In the genomic region with DNA sequence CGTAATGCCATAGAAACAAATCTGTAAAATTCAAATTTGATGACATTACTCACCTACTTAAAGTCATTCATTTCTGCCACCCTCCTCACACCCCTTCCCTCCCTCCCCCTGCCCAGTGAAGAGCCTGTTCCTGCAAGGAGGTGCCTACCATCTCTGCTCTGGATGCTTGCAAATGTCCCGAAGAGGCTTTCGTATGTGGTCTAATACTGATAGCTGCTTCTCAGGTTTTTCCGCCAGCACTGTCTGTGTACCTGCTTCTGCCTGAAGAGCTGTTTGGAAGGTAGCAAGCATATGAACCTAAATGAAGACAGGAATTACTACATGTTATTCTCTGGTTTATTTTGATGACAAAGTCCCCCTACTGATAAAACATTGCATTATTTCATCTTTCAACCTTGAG, we compare ENCODE assay signal across 9 cellular contexts. TPM values are rescaled to one million over a fixed set of nuclear protein-coding genes. Genes with fewer than 3 reads are reported as not detected.
A peak's percentile ranks its signal among the peaks of the same experiment; 100 is the strongest.
DNase-seq lines count a peak whose midpoint lies in the region; ATAC-seq and TF ChIP-seq lines count a peak whose summit lies in the region.
"Had no signal": no experiment of that assay in that cellular context is flagged by ENCODE, and none has a peak within 500 bp of the region (broad histone marks: within the 10 kb centered on the region; RNA-seq: fewer than 3 reads in every experiment).

No MANE protein-coding gene starts in this region.

- H2AK5ac ChIP-seq in mesendoderm (ENCODE audit: low read length), result no peak overlapping the region

- no CpG with 5 or more reads among the region's 4 CpGs for WGBS in mesendoderm (ENCODE audit: extremely low coverage, insufficient coverage, low lambda C conversion rate)

- no peak overlapping the region for H4K5ac ChIP-seq in mesendoderm (ENCODE audit: low read length)

- intact Hi-C loops in left ventricle myocardium superior (cut with micrococcal nuclease), result loop anchor here (2.0 kb wide), 1 partner anchor 234 kb away; no protein-coding TSS in a partner anchor
- intact Hi-C loops in upper lobe of right lung (cut with DNase I), result no loop called here

- peak overlapping the region; percentile 34 for H3K56ac ChIP-seq in mesendoderm (ENCODE audit: low read length)

- no peak overlapping the region for H3K27ac ChIP-seq in right atrium auricular region
- no peak overlapping the region for H3K27ac ChIP-seq in mesendoderm (ENCODE audit: low read depth, low read length)
- H3K27ac ChIP-seq in upper lobe of right lung, result no peak overlapping the region

- DNase-seq in right atrium auricular region (ENCODE audit: low spot score) (peak; percentile 13), left ventricle myocardium superior (no peak), astrocyte of the cerebellum (ENCODE audit: low read depth) (no peak), mesendoderm (no peak), upper lobe of right lung (no peak), NCI-H1694 (lab: John Stamatoyannopoulos, UW) (no peak), A172 (ENCODE audit: low spot score) (no peak), GM13977 (ENCODE audit: low spot score) (no peak)
- DNase-seq: NCI-H2081 had no signal

- H3K18ac ChIP-seq in mesendoderm (ENCODE audit: low read length), result no peak overlapping the region

- no peaks in the 10 kb centered on the region for H3K79me1 ChIP-seq in mesendoderm (ENCODE audit: low read length)

- peaks cover 0 to 6% of the 10 kb centered on the region in 2 donors for H3K4me1 ChIP-seq in right atrium auricular region
- peaks cover 2% of the 10 kb centered on the region for H3K4me1 ChIP-seq in mesendoderm (ENCODE audit: control insufficient read depth, low read depth, low read length)
- no peaks in the 10 kb centered on the region for H3K4me1 ChIP-seq in upper lobe of right lung

- no peak overlapping the region for H3K23ac ChIP-seq in mesendoderm (ENCODE audit: low read length)

- TF ChIP-seq CTCF in right atrium auricular region (IDR thresholded peaks at IDR 0.05) (no peak), astrocyte of the cerebellum (IDR thresholded peaks at IDR 0.05; ENCODE audit: low read depth, low read length, missing control alignments) (no peak), upper lobe of right lung (IDR thresholded peaks at IDR 0.05) (no peak), GM13977 (IDR thresholded peaks at IDR 0.05; ENCODE audit: extremely low read depth, insufficient read depth, missing control alignments) (no peak)

- H3K4me3 ChIP-seq in right atrium auricular region, result peak overlapping the region in 1 of 2 donors; percentile 46
- H3K4me3 ChIP-seq in astrocyte of the cerebellum (ENCODE audit: low read depth, low read length), result peak overlapping the region; percentile 50
- H3K4me3 ChIP-seq in mesendoderm (ENCODE audit: low read length), result no peak overlapping the region
- H3K4me3 ChIP-seq in upper lobe of right lung, result peak overlapping the region; percentile 50

- H3K9me3 ChIP-seq in right atrium auricular region, result no peaks in the 10 kb centered on the region
- no peaks in the 10 kb centered on the region for H3K9me3 ChIP-seq in upper lobe of right lung

- H3K4me2 ChIP-seq in mesendoderm (ENCODE audit: low read length), result no peak overlapping the region

- ATAC-seq in left ventricle myocardium superior (no peak), upper lobe of right lung (no peak)

- H2BK120ac ChIP-seq in mesendoderm (ENCODE audit: low read depth, low read length), result no peak overlapping the region

- no peaks in the 10 kb centered on the region for H3K79me2 ChIP-seq in mesendoderm (ENCODE audit: control insufficient read depth, insufficient read depth, low read length)

- no peak overlapping the region for H2BK15ac ChIP-seq in mesendoderm (replicated peaks; ENCODE audit: low read depth)

- H3K36me3 ChIP-seq in right atrium auricular region, result no peaks in the 10 kb centered on the region
- H3K36me3 ChIP-seq in mesendoderm (ENCODE audit: control insufficient read depth, insufficient read depth, low read length), result no peaks in the 10 kb centered on the region
- no peaks in the 10 kb centered on the region for H3K36me3 ChIP-seq in upper lobe of right lung

- no peak overlapping the region for H4K8ac ChIP-seq in mesendoderm (ENCODE audit: low read depth, low read length)

- H3K4ac ChIP-seq in mesendoderm (ENCODE audit: low read depth, low read length), result no peak overlapping the region

- no peak overlapping the region for H3K9ac ChIP-seq in mesendoderm (ENCODE audit: low read length)

- H2BK5ac ChIP-seq in mesendoderm (ENCODE audit: low read length), result no peak overlapping the region

- in situ Hi-C loops in astrocyte of the cerebellum (cut with HindIII; ENCODE audit: low sequenced_read_pairs), result no loop called here
- in situ Hi-C loops in GM13977 (cut with MboI; ENCODE audit: low pct_unique_long_range_greater_than_20kb, low sequenced_read_pairs, unreplicated experiment), result loop anchor here (10.0 kb wide), 1 partner anchor 258 kb away; no protein-coding TSS in a partner anchor

- H3K27me3 ChIP-seq in right atrium auricular region (no peaks in the 10 kb centered on the region), mesendoderm (ENCODE audit: insufficient read depth, low read length, poor library complexity) (no peaks in the 10 kb centered on the region), upper lobe of right lung (no peaks in the 10 kb centered on the region)

RNA-seq across cellular contexts. Expression of a gene that starts 57.1 kb away (rescaled TPM):
- 10 to 100 TPM in 1 of 2 donors, 1 to 10 TPM in 1; 9.0 to 14.6 TPM for total RNA-seq in right atrium auricular region
- 10.7 TPM for total RNA-seq in left ventricle myocardium superior
- polyA plus RNA-seq in mesendoderm (2013, experiment 1 of 2), result 23.1 TPM
- 22.8 TPM for polyA plus RNA-seq in mesendoderm (2013, experiment 2 of 2)
- 24.4 TPM for total RNA-seq in upper lobe of right lung
- total RNA-seq in A172 (2014; rRNA removed; shearing (Covaris generic)), result 35.5 and 66.3 TPM in 2 replicates

RNA-seq across cellular contexts. Expression of a gene that starts 57.2 kb away (rescaled TPM):
- total RNA-seq in right atrium auricular region (1 to 10 TPM; 2.2 to 2.9 TPM), left ventricle myocardium superior (2.9 TPM), upper lobe of right lung (4.2 TPM)
- 21.3 TPM for polyA plus RNA-seq in mesendoderm (2013, experiment 1 of 2)
- 21.0 TPM for polyA plus RNA-seq in mesendoderm (2013, experiment 2 of 2)
- total RNA-seq in A172 (2014; rRNA removed; shearing (Covaris generic)), result 5.6 and 7.3 TPM in 2 replicates
